ENCODE assay signal across 9 cellular contexts in genomic region chr9:27276182-27277030, GRCh38. TPM values are rescaled to one million over a fixed set of nuclear protein-coding genes. Genes with fewer than 3 reads are reported as not detected.
DNase-seq lines count a peak whose midpoint lies in the region; ATAC-seq, FAIRE-seq and TF ChIP-seq lines count a peak whose summit lies in the region.
"Had no signal": no experiment of that assay in that cellular context is flagged by ENCODE, and none has a peak within 500 bp of the region (broad histone marks: within the 10 kb centered on the region; RNA-seq: fewer than 3 reads in every experiment).

No MANE protein-coding gene starts in this region.

- H3K27me3 ChIP-seq in body of pancreas (no peaks in the 10 kb centered on the region), keratinocyte (ENCODE audit: control insufficient read depth, extremely low read depth, insufficient read depth, low read length) (no peaks in the 10 kb centered on the region)

- no peaks in the 10 kb centered on the region for H3K79me2 ChIP-seq in keratinocyte (ENCODE audit: control insufficient read depth, insufficient read depth, low read length)

- no peak for TF ChIP-seq POLR2A in body of pancreas (IDR thresholded peaks at IDR 0.05)

- H3K4me1 ChIP-seq in body of pancreas (no peaks in the 10 kb centered on the region), keratinocyte (ENCODE audit: control insufficient read depth, extremely low read depth, insufficient read depth, low read length) (no peaks in the 10 kb centered on the region)

- no peak overlapping the region for H3K4me3 ChIP-seq in body of pancreas
- peak overlapping the region in 1 of 3 experiments; percentile 30 for H3K4me3 ChIP-seq in keratinocyte (ENCODE audit: control insufficient read depth in 2 of 3, extremely low read depth in 1 of 3, insufficient read depth in 2 of 3, low read depth in 1 of 3, low read length in 3 of 3)

- FAIRE-seq in keratinocyte (lab: Jason Lieb, UNC), result peak; percentile 68

- H3K9me3 ChIP-seq in body of pancreas (no peaks in the 10 kb centered on the region), keratinocyte (ENCODE audit: control insufficient read depth, low read depth, low read length) (no peaks in the 10 kb centered on the region)

- H3K27ac ChIP-seq in body of pancreas (no peak overlapping the region), keratinocyte (ENCODE audit: control insufficient read depth, insufficient read depth, low read length) (no peak overlapping the region)

- H3K4me2 ChIP-seq in keratinocyte (ENCODE audit: control insufficient read depth, extremely low read depth, insufficient read depth, low read depth, low read length), result peak overlapping the region; percentile 54

- TF ChIP-seq CTCF in body of pancreas (IDR thresholded peaks at IDR 0.05) (peak; percentile 36 to 85 (median 70)), keratinocyte (optimal IDR thresholded peaks at IDR 0.05 in 1 of 3, IDR thresholded peaks at IDR 0.05 in 1 of 3, conservative IDR thresholded peaks at IDR 0.05 in 1 of 3; ENCODE audit: extremely low read depth in 1 of 3, insufficient read depth in 2 of 3, low read length in 3 of 3) (peak; percentile 40 to 54 (median 48))

- no peaks in the 10 kb centered on the region for H3K9me1 ChIP-seq in keratinocyte (ENCODE audit: control insufficient read depth, extremely low read depth, insufficient read depth, low read length)

- H3K27ac Mint-ChIP-seq in activated CD4-positive, alpha-beta T cell treated with anti-CD3 and anti-CD28 coated beads, Interleukin-2, amount 10 ng/mL, durations not matched to agents 24 days and 14 days, result no peak overlapping the region

- dilution Hi-C loops in keratinocyte (cut with MboI; ENCODE audit: extremely low pct_ligation_motif_present, low sequenced_read_pairs), result no loop called here

- peak overlapping the region; percentile 70 for H2AFZ ChIP-seq in keratinocyte (ENCODE audit: control insufficient read depth, low read length)

- ATAC-seq in HG03095 (IDR thresholded peaks at IDR 0.05; ENCODE audit: unreplicated experiment) (peak; percentile 54), body of pancreas (peak; percentile 55)

- DNase-seq in activated CD4-positive, alpha-beta T cell treated with anti-CD3 and anti-CD28 coated beads, Interleukin-2, amount 10 ng/mL, durations not matched to agents 24 days and 14 days, result peak; percentile 61
- DNase-seq in activated CD4-positive, alpha-beta T cell treated with anti-CD3 and anti-CD28 coated beads for 48 hours, result no peak
- DNase-seq in NCI-H446 treated with DMSO at 0.1 percent for 48 hours (lab: John Stamatoyannopoulos, UW), result peak; percentile 57
- peak in 2 of 4 donors; percentile 9 to 13 for DNase-seq in body of pancreas
- no peak for DNase-seq in keratinocyte (ENCODE audit: low read depth, low spot score)
- DNase-seq in superior temporal gyrus (ENCODE audit: extremely low spot score), result peak; percentile 90
- no peak for DNase-seq in activated CD4-positive, alpha-beta T cell treated with anti-CD3 and anti-CD28 coated beads for 1 hour

- intact Hi-C loops in activated CD4-positive, alpha-beta T cell treated with anti-CD3 and anti-CD28 coated beads, Interleukin-2, amount 10 ng/mL, durations not matched to agents 24 days and 14 days (cut with micrococcal nuclease), result loop anchor here (1.0 to 5.0 kb wide), 3 partner anchors 29 to 534 kb away; no protein-coding TSS in a partner anchor
- intact Hi-C loops in body of pancreas (cut with DNase I), result loop anchor here (10.0 kb wide), 1 partner anchor 242 kb away; no protein-coding TSS in a partner anchor

- peaks cover 5% of the 10 kb centered on the region for H3K4me1 Mint-ChIP-seq in activated CD4-positive, alpha-beta T cell treated with anti-CD3 and anti-CD28 coated beads, Interleukin-2, amount 10 ng/mL, durations not matched to agents 24 days and 14 days

- H3K36me3 Mint-ChIP-seq in activated CD4-positive, alpha-beta T cell treated with anti-CD3 and anti-CD28 coated beads, Interleukin-2, amount 10 ng/mL, durations not matched to agents 24 days and 14 days (ENCODE audit: low read depth), result no peaks in the 10 kb centered on the region

- H3K9me3 Mint-ChIP-seq in activated CD4-positive, alpha-beta T cell treated with anti-CD3 and anti-CD28 coated beads, Interleukin-2, amount 10 ng/mL, durations not matched to agents 24 days and 14 days, result no peaks in the 10 kb centered on the region

- peaks cover 6% of the 10 kb centered on the region for H3K27me3 Mint-ChIP-seq in activated CD4-positive, alpha-beta T cell treated with anti-CD3 and anti-CD28 coated beads, Interleukin-2, amount 10 ng/mL, durations not matched to agents 24 days and 14 days

- 38 to 41% methylated on average over 13 of the region's 13 CpGs for WGBS in body of pancreas, 2 donors

- no peaks in the 10 kb centered on the region for H3K36me3 ChIP-seq in body of pancreas (replicated peaks in 1 of 2; ENCODE audit: insufficient read depth in 1 of 2, low read depth in 2 of 2)
- H3K36me3 ChIP-seq in keratinocyte (ENCODE audit: control insufficient read depth in 2 of 2, extremely low read depth in 1 of 2, insufficient read depth in 2 of 2, low read length in 2 of 2), result no peaks in the 10 kb centered on the region

- no peaks in the 10 kb centered on the region for H4K20me1 ChIP-seq in keratinocyte (ENCODE audit: control insufficient read depth, extremely low read depth, insufficient read depth, low read length)

- H3K9ac ChIP-seq in keratinocyte (ENCODE audit: control insufficient read depth, extremely low read depth, insufficient read depth, low read length), result no peak overlapping the region

- H3K4me3 Mint-ChIP-seq in activated CD4-positive, alpha-beta T cell treated with anti-CD3 and anti-CD28 coated beads, Interleukin-2, amount 10 ng/mL, durations not matched to agents 24 days and 14 days, result no peak overlapping the region

RNA-seq across cellular contexts. Expression of gene EQTN, which starts 20.5 kb away (rescaled TPM):
- total RNA-seq in activated CD4-positive, alpha-beta T cell treated with anti-CD3 and anti-CD28 coated beads, Interleukin-2, amount 10 ng/mL, durations not matched to agents 24 days and 14 days, result not detected in 2 replicates
- total RNA-seq in body of pancreas, result not detected
- 0.08 to 0.21 TPM in 2 of 3 replicates, not detected in the other for polyA plus RNA-seq in keratinocyte
- not detected for polyA plus RNA-seq in keratinocyte (2011; ENCODE audit: low read depth)
- polyA plus RNA-seq in keratinocyte (2011; cell fraction: cytosol; rRNA removed), result 0.12 TPM in 1 of 2 replicates, not detected in the other
- polyA plus RNA-seq in keratinocyte (2011; cell fraction: nucleus; rRNA removed), result 0.38 TPM in 1 of 2 replicates, not detected in the other
- not detected in 2 replicates for polyA plus RNA-seq in keratinocyte (2012; ENCODE audit: low replicate concordance)
- polyA minus RNA-seq in keratinocyte, result 0.19 TPM in 1 of 3 replicates, not detected in the others
- polyA minus RNA-seq in keratinocyte (2011; cell fraction: cytosol; rRNA and poly(A)+ RNA removed), result not detected
- polyA minus RNA-seq in keratinocyte (2011; cell fraction: nucleus; rRNA and poly(A)+ RNA removed), result 1.5 TPM in 1 of 2 replicates, not detected in the other
- polyA plus RNA-seq: adipose tissue had no signal

Comparison
In these comparisons a context has a peak if more than half of its experiments do, and no peak if none do; other contexts are left out.
1. DNase-seq: peak in activated CD4-positive, alpha-beta T cell treated with anti-CD3 and anti-CD28 coated beads, Interleukin-2, amount 10 ng/mL, durations not matched to agents 24 days and 14 days (single experiment), NCI-H446 treated with DMSO at 0.1 percent for 48 hours (single experiment) and superior temporal gyrus (single experiment); none in activated CD4-positive, alpha-beta T cell treated with anti-CD3 and anti-CD28 coated beads for 48 hours (single experiment), keratinocyte (single experiment) and activated CD4-positive, alpha-beta T cell treated with anti-CD3 and anti-CD28 coated beads for 1 hour (single experiment).